ENCODE assay signal across 8 cellular contexts in genomic region chr12:12172106-12172511, GRCh38.
DNase-seq lines count a peak whose midpoint lies in the region; ATAC-seq, FAIRE-seq and TF ChIP-seq lines count a peak whose summit lies in the region.

No MANE protein-coding gene starts in this region.

- peak overlapping the region; percentile 32 for H3K4me2 ChIP-seq in A549

- CTCF ChIA-PET in A549 (lab: Yijun Ruan, JAX), result interaction anchor here (0.7 kb wide), 1 partner anchor 34 kb away, joined by 3 read pairs; no protein-coding TSS in a partner anchor
- CTCF ChIA-PET in activated CD4-positive, alpha-beta memory T cell treated with anti-CD3 and anti-CD28 coated beads, Interleukin-2, amount 10 ng/mL, durations not matched to agents 7 days and 5 days (lab: Charles Lee), result interaction anchor here (1.6 kb wide), 2 partner anchors 156 to 590 kb away, joined by 4 to 5 read pairs; no protein-coding TSS in a partner anchor

- no peaks in the 10 kb centered on the region for H3K9me3 Mint-ChIP-seq in activated CD4-positive, alpha-beta memory T cell treated with anti-CD3 and anti-CD28 coated beads, Interleukin-2, amount 10 ng/mL, durations not matched to agents 7 days and 5 days

- H3K4me1 ChIP-seq in A549 (peaks cover 37% of the 10 kb centered on the region), prostate gland (replicated peaks) (peaks cover 5% of the 10 kb centered on the region)

- no peaks in the 10 kb centered on the region for H3K9me3 ChIP-seq in A549
- no peaks in the 10 kb centered on the region for H3K9me3 ChIP-seq in prostate gland

- no peaks in the 10 kb centered on the region for H3K36me3 Mint-ChIP-seq in activated CD4-positive, alpha-beta memory T cell treated with anti-CD3 and anti-CD28 coated beads, Interleukin-2, amount 10 ng/mL, durations not matched to agents 7 days and 5 days (ENCODE audit: low read depth)

- no peaks in the 10 kb centered on the region for H3K36me3 ChIP-seq in prostate gland

- no peak for TF ChIP-seq RAD21 in A549 (conservative IDR thresholded peaks at IDR 0.05 in 1 of 2, IDR thresholded peaks at IDR 0.05 in 1 of 2)

- H3K27me3 ChIP-seq in prostate gland (replicated peaks; ENCODE audit: insufficient read depth), result no peaks in the 10 kb centered on the region

- ATAC-seq in A549, result no peak
- ATAC-seq in GM18517 (IDR thresholded peaks at IDR 0.05; ENCODE audit: unreplicated experiment), result peak; percentile 71
- ATAC-seq in HG03108 (IDR thresholded peaks at IDR 0.05; ENCODE audit: unreplicated experiment), result peak; percentile 80
- ATAC-seq in HG02840 (IDR thresholded peaks at IDR 0.05; ENCODE audit: low FRiP score, unreplicated experiment), result no peak

- no peak overlapping the region for H3K27ac Mint-ChIP-seq in activated CD4-positive, alpha-beta memory T cell treated with anti-CD3 and anti-CD28 coated beads, Interleukin-2, amount 10 ng/mL, durations not matched to agents 7 days and 5 days

- 55% methylated on average over 1 of the region's 1 CpG for WGBS in A549 (ENCODE audit: missing lambda C conversion rate)
- 28% methylated on average over 1 of the region's 1 CpG for WGBS in prostate gland

- TF ChIP-seq EP300 in A549 (IDR thresholded peaks at IDR 0.05), result no peak

- H3K4me3 ChIP-seq in A549 (no peak overlapping the region), prostate gland (no peak overlapping the region)

- FAIRE-seq in A549 (lab: Jason Lieb, UNC), result no peak

- H3K27ac ChIP-seq in A549, result no peak overlapping the region
- no peak overlapping the region for H3K27ac ChIP-seq in prostate gland

- TF ChIP-seq POLR2A in A549 (IDR thresholded peaks at IDR 0.05; ENCODE audit: low read length) (no peak), prostate gland (IDR thresholded peaks at IDR 0.05) (no peak)

- H3K4me3 Mint-ChIP-seq in activated CD4-positive, alpha-beta memory T cell treated with anti-CD3 and anti-CD28 coated beads, Interleukin-2, amount 10 ng/mL, durations not matched to agents 7 days and 5 days, result no peak overlapping the region

- TF ChIP-seq CTCF in A549 (IDR thresholded peaks at IDR 0.05) (no peak), prostate gland (IDR thresholded peaks at IDR 0.05) (no peak)

- peaks cover 13% of the 10 kb centered on the region for H3K4me1 Mint-ChIP-seq in activated CD4-positive, alpha-beta memory T cell treated with anti-CD3 and anti-CD28 coated beads, Interleukin-2, amount 10 ng/mL, durations not matched to agents 7 days and 5 days

- peaks cover 61% of the 10 kb centered on the region for H3K27me3 Mint-ChIP-seq in activated CD4-positive, alpha-beta memory T cell treated with anti-CD3 and anti-CD28 coated beads, Interleukin-2, amount 10 ng/mL, durations not matched to agents 7 days and 5 days

- intact Hi-C loops in prostate gland (cut with DNase I), result no loop called here

- POLR2A ChIA-PET in A549 (lab: Yijun Ruan, JAX), result no interaction called here
- POLR2A ChIA-PET in activated CD4-positive, alpha-beta memory T cell treated with anti-CD3 and anti-CD28 coated beads, Interleukin-2, amount 10 ng/mL, durations not matched to agents 7 days and 5 days (lab: Charles Lee), result interaction anchor here (0.7 to 1.2 kb wide), 4 partner anchors 10 to 521 kb away, joined by 3 to 5 read pairs (median 4); partner anchors contain the start of gene BORCS5

- DNase-seq in A549 (ENCODE audit: low read depth in 1 of 2, low spot score in 1 of 2), result no peak
- peak; percentile 45 for DNase-seq in activated CD4-positive, alpha-beta memory T cell treated with anti-CD3 and anti-CD28 coated beads, Interleukin-2, amount 10 ng/mL, durations not matched to agents 7 days and 5 days
- DNase-seq in prostate gland (ENCODE audit: low spot score), result peak; percentile 32
- DNase-seq in mucosa of gallbladder (ENCODE audit: low spot score), result no peak
- DNase-seq in activated gamma-delta T cell (lab: John Stamatoyannopoulos, UW), result no peak

TF ChIP-seq in A549, 52 proteins besides CTCF, POLR2A, EP300 and RAD21:
- TF ChIP-seq ESRRA (IDR thresholded peaks at IDR 0.05; ENCODE audit: borderline replicate concordance, low read length) (no peak), MAZ (IDR thresholded peaks at IDR 0.05; ENCODE audit: borderline replicate concordance, low read depth, low read length) (no peak), PHF8 (IDR thresholded peaks at IDR 0.05; ENCODE audit: borderline replicate concordance, low read depth) (no peak), RCOR1 (IDR thresholded peaks at IDR 0.05; ENCODE audit: low read depth, low read length) (no peak), REST (IDR thresholded peaks at IDR 0.05) (no peak)

Comparison
In these comparisons a context has a peak if more than half of its experiments do, and no peak if none do; other contexts are left out.
1. ATAC-seq: peak in GM18517 (single experiment) and HG03108 (single experiment); none in A549 (0 of 2) and HG02840 (single experiment).
2. DNase-seq: peak in activated CD4-positive, alpha-beta memory T cell treated with anti-CD3 and anti-CD28 coated beads, Interleukin-2, amount 10 ng/mL, durations not matched to agents 7 days and 5 days (single experiment) and prostate gland (single experiment); none in A549 (0 of 2), mucosa of gallbladder (single experiment) and activated gamma-delta T cell (single experiment).